1 cellular context compared by ENCODE assay signal in the genomic region with DNA sequence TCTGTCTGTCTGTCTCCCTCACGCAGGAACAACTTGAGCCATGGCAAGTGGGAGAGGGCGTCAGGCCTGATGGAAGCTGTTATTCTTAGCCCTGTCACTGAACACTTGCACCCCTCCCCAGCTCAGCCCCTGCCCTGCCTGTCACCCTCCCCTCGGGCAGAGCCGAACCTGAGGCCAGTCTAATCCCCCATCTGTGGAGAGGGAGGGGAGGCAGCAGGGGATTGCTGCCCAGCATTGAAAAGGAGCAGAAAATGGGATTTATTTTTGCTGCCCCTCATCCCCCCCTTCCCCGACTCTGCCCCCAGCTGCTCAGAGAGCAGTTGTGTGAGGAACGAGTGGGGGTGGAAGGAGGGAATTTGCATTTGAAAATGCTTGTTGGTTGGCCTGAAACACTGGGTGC.
TF ChIP-seq lines count a peak whose summit lies in the region.

No MANE protein-coding gene starts in this region.

TF ChIP-seq in H1, 55 proteins besides CTCF, POLR2A, EP300 and RAD21:
- TF ChIP-seq, protein P1, sequence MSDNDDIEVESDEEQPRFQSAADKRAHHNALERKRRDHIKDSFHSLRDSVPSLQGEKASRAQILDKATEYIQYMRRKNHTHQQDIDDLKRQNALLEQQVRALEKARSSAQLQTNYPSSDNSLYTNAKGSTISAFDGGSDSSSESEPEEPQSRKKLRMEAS (IDR thresholded peaks at IDR 0.05): no peak
